Comparison of ENCODE assay signal across 1 cellular context in genomic region chr22:48192920-48193319, GRCh38.
TF ChIP-seq lines count a peak whose summit lies in the region.

No MANE protein-coding gene starts in this region.

TF ChIP-seq in K562, 482 proteins besides CTCF, POLR2A, EP300 and RAD21:
- no peak for TF ChIP-seq DPF2 (IDR thresholded peaks at IDR 0.05)
- TF ChIP-seq SPI1 (IDR thresholded peaks at IDR 0.05; ENCODE audit: borderline replicate concordance, low read depth, low read length) = peak; percentile 62
